ENCODE assay signal across 16 cellular contexts in genomic region chr17:63821809-63822208, GRCh38. TPM values are rescaled to one million over a fixed set of nuclear protein-coding genes. Genes with fewer than 3 reads are reported as not detected.
DNase-seq lines count a peak whose midpoint lies in the region; ATAC-seq and TF ChIP-seq lines count a peak whose summit lies in the region.
"Had no signal": no experiment of that assay in that cellular context is flagged by ENCODE, and none has a peak within 500 bp of the region (broad histone marks: within the 10 kb centered on the region; RNA-seq: fewer than 3 reads in every experiment).

No MANE protein-coding gene starts in this region.

- WGBS in esophagus squamous epithelium, 2 donors, result 81 to 89% methylated on average over 6 of the region's 6 CpGs

- peak overlapping the region; percentile 100 for H3K27ac Mint-ChIP-seq in activated T-cell treated with anti-CD3 and anti-CD28 coated beads, Interleukin-2, amount 50 U/mL, for 24 hours
- peak overlapping the region; percentile 38 for H3K27ac Mint-ChIP-seq in activated T-helper 2 cell treated with anti-CD3 and anti-CD28 coated beads, Interferon-gamma antibody, Interleukin-2, Interleukin-4, amounts not matched to agents 10 μg/mL and 5 μg/mL and 100 μg/mL, durations not matched to agents 14 hours and 24 hours and 36 hours
- H3K27ac Mint-ChIP-seq in naive thymus-derived CD8-positive, alpha-beta T cell, result peak overlapping the region; percentile 15 to 90 (median 58)
- H3K27ac Mint-ChIP-seq: dendritic cell treated with granulocyte-macrophage colony-stimulating factor and Interleukin-4, amounts not matched to agents 40 ng/mL and 50 ng/mL, for 4 days had no signal

- H3K27ac ChIP-seq in DOHH2 (ENCODE audit: low read depth, low read length) (0 out of 2 replicates have a peak overlapping the region, but pooled peaks have one; percentile 8), esophagus squamous epithelium (no peak overlapping the region)
- H3K27ac ChIP-seq: Peyer's patch, vagina had no signal

- H3K36me3 ChIP-seq in DOHH2 (ENCODE audit: control insufficient read depth, low read length) (peaks cover 93% of the 10 kb centered on the region), esophagus squamous epithelium (peaks cover 44 to 92% (median 75%) of the 10 kb centered on the region in 3 donors)

- intact Hi-C loops in activated T-helper 2 cell treated with anti-CD3 and anti-CD28 coated beads, Interferon-gamma antibody, Interleukin-2, Interleukin-4, amounts not matched to agents 10 μg/mL and 5 μg/mL and 100 μg/mL, durations not matched to agents 14 hours and 24 hours and 36 hours (cut with micrococcal nuclease), result no loop called here
- intact Hi-C loops in esophagus squamous epithelium (cut with DNase I), result no loop called here

- no peak for TF ChIP-seq CTCF in DOHH2 (IDR thresholded peaks at IDR 0.05; ENCODE audit: low read depth, low read length, poor library complexity, severe bottlenecking)
- no peak for TF ChIP-seq CTCF in esophagus squamous epithelium (IDR thresholded peaks at IDR 0.05)

- no peak for DNase-seq in activated T-cell treated with anti-CD3 and anti-CD28 coated beads, Interleukin-2, amount 50 U/mL, for 24 hours
- no peak for DNase-seq in activated T-cell treated with anti-CD3 and anti-CD28 coated beads, Interleukin-2, amount 50 U/mL, for 1 hour
- no peak for DNase-seq in activated T-helper 2 cell treated with anti-CD3 and anti-CD28 coated beads, Interferon-gamma antibody, Interleukin-2, Interleukin-4, amounts not matched to agents 10 μg/mL and 5 μg/mL and 100 μg/mL, durations not matched to agents 14 hours and 24 hours and 36 hours (ENCODE audit: low spot score)
- DNase-seq in naive thymus-derived CD8-positive, alpha-beta T cell, result no peak
- DNase-seq in esophagus squamous epithelium (lab: John Stamatoyannopoulos, UW) (no peak), NCI-H187 (lab: John Stamatoyannopoulos, UW) (no peak)
- DNase-seq: ACHN, head of caudate nucleus, Peyer's patch, posterior cingulate gyrus, SW 1271 had no signal

- H3K27me3 ChIP-seq in DOHH2 (ENCODE audit: control insufficient read depth, low read length) (no peaks in the 10 kb centered on the region), esophagus squamous epithelium (no peaks in the 10 kb centered on the region)
- H3K27me3 ChIP-seq: Peyer's patch, vagina had no signal

- no peak overlapping the region for H3K4me3 Mint-ChIP-seq in activated T-cell treated with anti-CD3 and anti-CD28 coated beads, Interleukin-2, amount 50 U/mL, for 24 hours
- H3K4me3 Mint-ChIP-seq in activated T-helper 2 cell treated with anti-CD3 and anti-CD28 coated beads, Interferon-gamma antibody, Interleukin-2, Interleukin-4, amounts not matched to agents 10 μg/mL and 5 μg/mL and 100 μg/mL, durations not matched to agents 14 hours and 24 hours and 36 hours (ENCODE audit: low read depth), result peak overlapping the region; percentile 19
- H3K4me3 Mint-ChIP-seq in naive thymus-derived CD8-positive, alpha-beta T cell, result peak overlapping the region in 6 of 10 donors; percentile 50 to 75 (median 56)
- H3K4me3 Mint-ChIP-seq: dendritic cell treated with granulocyte-macrophage colony-stimulating factor and Interleukin-4, amounts not matched to agents 40 ng/mL and 50 ng/mL, for 4 days had no signal

- H3K4me1 ChIP-seq in DOHH2 (ENCODE audit: control insufficient read depth, low read length), result peaks cover 27% of the 10 kb centered on the region
- H3K4me1 ChIP-seq in esophagus squamous epithelium, result peaks cover 7 to 20% (median 7%) of the 10 kb centered on the region in 3 donors

- H3K27me3 Mint-ChIP-seq in activated T-cell treated with anti-CD3 and anti-CD28 coated beads, Interleukin-2, amount 50 U/mL, for 24 hours, result no peaks in the 10 kb centered on the region
- no peaks in the 10 kb centered on the region for H3K27me3 Mint-ChIP-seq in activated T-helper 2 cell treated with anti-CD3 and anti-CD28 coated beads, Interferon-gamma antibody, Interleukin-2, Interleukin-4, amounts not matched to agents 10 μg/mL and 5 μg/mL and 100 μg/mL, durations not matched to agents 14 hours and 24 hours and 36 hours (ENCODE audit: low read depth)
- H3K27me3 Mint-ChIP-seq in naive thymus-derived CD8-positive, alpha-beta T cell, result no peaks in the 10 kb centered on the region
- H3K27me3 Mint-ChIP-seq: dendritic cell treated with granulocyte-macrophage colony-stimulating factor and Interleukin-4, amounts not matched to agents 40 ng/mL and 50 ng/mL, for 4 days had no signal

- no peak for ATAC-seq in naive thymus-derived CD8-positive, alpha-beta T cell
- ATAC-seq in HG02763 (IDR thresholded peaks at IDR 0.05; ENCODE audit: unreplicated experiment), result no peak
- ATAC-seq: esophagus mucosa had no signal

- H3K9me2 ChIP-seq in DOHH2 (replicated peaks; ENCODE audit: control insufficient read depth, low read length), result no peaks in the 10 kb centered on the region

- no peak overlapping the region for H3K4me3 ChIP-seq in DOHH2 (ENCODE audit: low read length)
- H3K4me3 ChIP-seq in esophagus squamous epithelium, result no peak overlapping the region
- H3K4me3 ChIP-seq: Peyer's patch, vagina had no signal

- peaks cover 100% of the 10 kb centered on the region for H3K36me3 Mint-ChIP-seq in activated T-cell treated with anti-CD3 and anti-CD28 coated beads, Interleukin-2, amount 50 U/mL, for 24 hours (ENCODE audit: low read depth)
- peaks cover 96% of the 10 kb centered on the region for H3K36me3 Mint-ChIP-seq in activated T-helper 2 cell treated with anti-CD3 and anti-CD28 coated beads, Interferon-gamma antibody, Interleukin-2, Interleukin-4, amounts not matched to agents 10 μg/mL and 5 μg/mL and 100 μg/mL, durations not matched to agents 14 hours and 24 hours and 36 hours (ENCODE audit: low read depth)
- H3K36me3 Mint-ChIP-seq in naive thymus-derived CD8-positive, alpha-beta T cell, result peaks cover 9 to 90% (median 20%) of the 10 kb centered on the region in 3 donors

- peaks cover 55% of the 10 kb centered on the region for H3K4me1 Mint-ChIP-seq in activated T-cell treated with anti-CD3 and anti-CD28 coated beads, Interleukin-2, amount 50 U/mL, for 24 hours (ENCODE audit: low read depth)
- H3K4me1 Mint-ChIP-seq in activated T-helper 2 cell treated with anti-CD3 and anti-CD28 coated beads, Interferon-gamma antibody, Interleukin-2, Interleukin-4, amounts not matched to agents 10 μg/mL and 5 μg/mL and 100 μg/mL, durations not matched to agents 14 hours and 24 hours and 36 hours (ENCODE audit: low read depth), result peaks cover 28% of the 10 kb centered on the region
- peaks cover 22 to 47% (median 43%) of the 10 kb centered on the region in 4 donors for H3K4me1 Mint-ChIP-seq in naive thymus-derived CD8-positive, alpha-beta T cell

- H3K9me3 ChIP-seq in DOHH2 (ENCODE audit: control insufficient read depth, insufficient read depth, low read length), result no peaks in the 10 kb centered on the region
- H3K9me3 ChIP-seq in esophagus squamous epithelium, result no peaks in the 10 kb centered on the region
- H3K9me3 ChIP-seq: Peyer's patch, vagina had no signal

- peaks cover 6% of the 10 kb centered on the region; the same call in 1 of the 2 replicates for H4K20me1 ChIP-seq in DOHH2 (ENCODE audit: control insufficient read depth, insufficient read depth, low read depth, low read length)

- H3K9me3 Mint-ChIP-seq in activated T-cell treated with anti-CD3 and anti-CD28 coated beads, Interleukin-2, amount 50 U/mL, for 24 hours, result no peaks in the 10 kb centered on the region
- H3K9me3 Mint-ChIP-seq in activated T-helper 2 cell treated with anti-CD3 and anti-CD28 coated beads, Interferon-gamma antibody, Interleukin-2, Interleukin-4, amounts not matched to agents 10 μg/mL and 5 μg/mL and 100 μg/mL, durations not matched to agents 14 hours and 24 hours and 36 hours, result no peaks in the 10 kb centered on the region
- no peaks in the 10 kb centered on the region for H3K9me3 Mint-ChIP-seq in naive thymus-derived CD8-positive, alpha-beta T cell
- H3K9me3 Mint-ChIP-seq: dendritic cell treated with granulocyte-macrophage colony-stimulating factor and Interleukin-4, amounts not matched to agents 40 ng/mL and 50 ng/mL, for 4 days had no signal

- no peak overlapping the region for H3K4me2 ChIP-seq in DOHH2 (ENCODE audit: low read length)

- TF ChIP-seq POLR2A in esophagus squamous epithelium (IDR thresholded peaks at IDR 0.05), result no peak

- peaks cover 59% of the 10 kb centered on the region for H3K79me2 ChIP-seq in DOHH2 (ENCODE audit: control insufficient read depth, low read length)

- H3F3A ChIP-seq in DOHH2 (ENCODE audit: control insufficient read depth, insufficient read depth), result peaks cover 26% of the 10 kb centered on the region

- POLR2A ChIA-PET in naive thymus-derived CD8-positive, alpha-beta T cell (lab: Charles Lee), result interaction anchor here (0.9 to 1.4 kb wide), 6 partner anchors 9 to 124 kb away, joined by 3 to 5 read pairs (median 4); partner anchors contain the start of genes CCDC47, DDX42 and SMARCD2

RNA-seq across cellular contexts. Expression of gene PSMC5, which starts 5.4 kb away (rescaled TPM):
- total RNA-seq in activated T-helper 2 cell treated with anti-CD3 and anti-CD28 coated beads, Interferon-gamma antibody, Interleukin-2, Interleukin-4, amounts not matched to agents 10 μg/mL and 5 μg/mL and 100 μg/mL, durations not matched to agents 14 hours and 24 hours and 36 hours, result 185 and 204 TPM in 2 replicates
- total RNA-seq in naive thymus-derived CD8-positive, alpha-beta T cell, result 100 to 1,000 TPM; 139 to 143 TPM
- 100 to 1,000 TPM; 173 to 214 (median 191) TPM for polyA plus RNA-seq in naive thymus-derived CD8-positive, alpha-beta T cell
- total RNA-seq in esophagus squamous epithelium, result 10 to 100 TPM; 55.0 to 87.9 (median 80.7) TPM

RNA-seq across cellular contexts. Expression of gene FTSJ3, which starts 5.7 kb away (rescaled TPM):
- 75.0 and 80.7 TPM in 2 replicates for total RNA-seq in activated T-helper 2 cell treated with anti-CD3 and anti-CD28 coated beads, Interferon-gamma antibody, Interleukin-2, Interleukin-4, amounts not matched to agents 10 μg/mL and 5 μg/mL and 100 μg/mL, durations not matched to agents 14 hours and 24 hours and 36 hours
- total RNA-seq in naive thymus-derived CD8-positive, alpha-beta T cell, result 10 to 100 TPM; 71.9 to 75.7 TPM
- polyA plus RNA-seq in naive thymus-derived CD8-positive, alpha-beta T cell, result 10 to 100 TPM; 16.8 to 43.1 (median 24.0) TPM
- total RNA-seq in esophagus squamous epithelium, result 10 to 100 TPM; 19.8 to 52.3 (median 29.0) TPM

RNA-seq across cellular contexts. Expression of gene SMARCD2, which starts 20.7 kb away (rescaled TPM):
- 129 and 130 TPM in 2 replicates for total RNA-seq in activated T-helper 2 cell treated with anti-CD3 and anti-CD28 coated beads, Interferon-gamma antibody, Interleukin-2, Interleukin-4, amounts not matched to agents 10 μg/mL and 5 μg/mL and 100 μg/mL, durations not matched to agents 14 hours and 24 hours and 36 hours
- 100 to 1,000 TPM; 105 to 110 TPM for total RNA-seq in naive thymus-derived CD8-positive, alpha-beta T cell
- polyA plus RNA-seq in naive thymus-derived CD8-positive, alpha-beta T cell, result 100 to 1,000 TPM in 1 of 3 donors, 10 to 100 TPM in 2; 65.9 to 112 (median 91.5) TPM
- total RNA-seq in esophagus squamous epithelium, result 100 to 1,000 TPM; 111 to 161 (median 133) TPM

RNA-seq across cellular contexts. Expression of gene DDX42, which starts 47.8 kb away (rescaled TPM):
- 138 and 144 TPM in 2 replicates for total RNA-seq in activated T-helper 2 cell treated with anti-CD3 and anti-CD28 coated beads, Interferon-gamma antibody, Interleukin-2, Interleukin-4, amounts not matched to agents 10 μg/mL and 5 μg/mL and 100 μg/mL, durations not matched to agents 14 hours and 24 hours and 36 hours
- total RNA-seq in naive thymus-derived CD8-positive, alpha-beta T cell, result 100 to 1,000 TPM; 169 to 175 TPM
- polyA plus RNA-seq in naive thymus-derived CD8-positive, alpha-beta T cell, result 10 to 100 TPM in 2 of 3 donors, 1 to 10 TPM in 1; 8.9 to 18.5 (median 13.2) TPM
- total RNA-seq in esophagus squamous epithelium, result 10 to 100 TPM; 27.1 to 88.5 (median 51.9) TPM

RNA-seq across cellular contexts. Expression of gene CCDC47, which starts 48.4 kb away (rescaled TPM):
- total RNA-seq in activated T-helper 2 cell treated with anti-CD3 and anti-CD28 coated beads, Interferon-gamma antibody, Interleukin-2, Interleukin-4, amounts not matched to agents 10 μg/mL and 5 μg/mL and 100 μg/mL, durations not matched to agents 14 hours and 24 hours and 36 hours, result 70.0 and 73.7 TPM in 2 replicates
- total RNA-seq in naive thymus-derived CD8-positive, alpha-beta T cell, result 10 to 100 TPM; 29.5 to 34.9 TPM
- polyA plus RNA-seq in naive thymus-derived CD8-positive, alpha-beta T cell, result 10 to 100 TPM; 21.8 to 34.8 (median 26.0) TPM
- total RNA-seq in esophagus squamous epithelium, result 10 to 100 TPM; 55.9 to 66.4 (median 63.7) TPM

Comparison
In these comparisons a context has a peak if more than half of its experiments do, and no peak if none do; other contexts are left out.
1. H3K27ac Mint-ChIP-seq: peak in every context shown above with its lines; median percentile 100 in activated T-cell treated with anti-CD3 and anti-CD28 coated beads, Interleukin-2, amount 50 U/mL, for 24 hours; 58 in naive thymus-derived CD8-positive, alpha-beta T cell; 38 in activated T-helper 2 cell treated with anti-CD3 and anti-CD28 coated beads, Interferon-gamma antibody, Interleukin-2, Interleukin-4, amounts not matched to agents 10 μg/mL and 5 μg/mL and 100 μg/mL, durations not matched to agents 14 hours and 24 hours and 36 hours.